ENCODE assay signal across 8 cellular contexts in the genomic region with DNA sequence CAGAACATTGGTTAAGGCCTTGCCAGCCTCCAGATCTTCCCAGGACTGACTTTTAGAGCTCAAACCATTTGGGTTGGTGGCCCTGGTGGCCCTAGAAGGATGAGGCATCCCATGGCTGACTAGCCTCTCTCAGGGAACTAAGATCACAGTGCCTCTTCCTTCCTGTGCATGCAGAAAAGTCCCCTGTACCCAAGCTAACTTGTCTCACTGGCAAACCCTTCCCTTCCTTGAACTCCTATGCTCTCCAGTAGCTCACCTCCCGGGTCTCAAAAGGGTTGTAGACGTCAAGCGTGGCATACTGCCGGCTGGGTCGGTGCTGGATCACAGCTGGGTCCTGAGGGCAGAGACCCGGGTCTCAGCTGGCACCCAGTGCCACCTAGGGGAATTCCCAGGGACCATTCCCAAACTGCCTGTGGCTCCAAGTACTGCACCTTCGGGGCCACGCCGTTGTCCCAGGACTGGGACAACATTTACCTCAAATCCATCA. TPM values are rescaled to one million over a fixed set of nuclear protein-coding genes. Genes with fewer than 3 reads are reported as not detected.
DNase-seq lines count a peak whose midpoint lies in the region; ATAC-seq and TF ChIP-seq lines count a peak whose summit lies in the region.

No MANE protein-coding gene starts in this region.

- TF ChIP-seq CTCF in GM12864 (IDR thresholded peaks at IDR 0.05; ENCODE audit: low read depth, low read length, missing control alignments) (no peak), kidney epithelial cell (IDR thresholded peaks at IDR 0.05; ENCODE audit: insufficient read depth, low read length, poor library complexity, severe bottlenecking) (no peak)

- H3K27ac ChIP-seq in temporal lobe (ENCODE audit: low read depth, low read length), result peak overlapping the region; percentile 63

- H3K9me3 Mint-ChIP-seq in activated naive CD4-positive, alpha-beta T cell treated with anti-CD3 and anti-CD28 coated beads, Interleukin-2, amount 50 U/mL, for 72 hours, result no peaks in the 10 kb centered on the region

- ATAC-seq in HG03064 (IDR thresholded peaks at IDR 0.05; ENCODE audit: low read depth, unreplicated experiment) (peak; percentile 10), HG02571 (IDR thresholded peaks at IDR 0.05; ENCODE audit: unreplicated experiment) (no peak), GM18873 (IDR thresholded peaks at IDR 0.05; ENCODE audit: low FRiP score, unreplicated experiment) (no peak)
- peak; percentile 11 to 13 for ATAC-seq in activated naive CD4-positive, alpha-beta T cell treated with anti-CD3 and anti-CD28 coated beads, Interleukin-2, amount 50 U/mL, for 72 hours

- H3K27ac Mint-ChIP-seq in activated naive CD4-positive, alpha-beta T cell treated with anti-CD3 and anti-CD28 coated beads, Interleukin-2, amount 50 U/mL, for 72 hours, result peak overlapping the region; percentile 97 to 98

- DNase-seq in GM12864 (ENCODE audit: low read depth), result no peak
- DNase-seq in activated naive CD4-positive, alpha-beta T cell treated with anti-CD3 and anti-CD28 coated beads, Interleukin-2, amount 50 U/mL, for 72 hours (ENCODE audit: low spot score in 2 of 2), result no peak
- no peak for DNase-seq in kidney epithelial cell (ENCODE audit: low read depth)
- no peak for DNase-seq in NOMO-1 treated with DMSO at 0.1 percent for 48 hours (lab: John Stamatoyannopoulos, UW; ENCODE audit: unreplicated experiment)

- H3K4me3 ChIP-seq in GM12864 (ENCODE audit: low read depth, low read length), result peak overlapping the region; percentile 89
- peak overlapping the region; percentile 74 for H3K4me3 ChIP-seq in kidney epithelial cell (ENCODE audit: low read depth, low read length)

- H3K36me3 Mint-ChIP-seq in activated naive CD4-positive, alpha-beta T cell treated with anti-CD3 and anti-CD28 coated beads, Interleukin-2, amount 50 U/mL, for 72 hours, result peaks cover 37% of the 10 kb centered on the region in 2 donors

- H3K36me3 ChIP-seq in kidney epithelial cell (ENCODE audit: control insufficient read depth, insufficient read depth, low read length), result no peaks in the 10 kb centered on the region

- no peaks in the 10 kb centered on the region for H3K27me3 ChIP-seq in kidney epithelial cell (ENCODE audit: control insufficient read depth, insufficient read depth, low read length)

RNA-seq across cellular contexts. Expression of a gene that starts 0.7 kb away (rescaled TPM):
- total RNA-seq in activated naive CD4-positive, alpha-beta T cell treated with anti-CD3 and anti-CD28 coated beads, Interleukin-2, amount 50 U/mL, for 72 hours, result 100 to 1,000 TPM in 1 of 2 donors, 10 to 100 TPM in 1; 98.9 to 107 TPM
- total RNA-seq in kidney epithelial cell, result 93.8 and 108 TPM in 2 replicates
- 18.9 TPM for total RNA-seq in temporal lobe

RNA-seq across cellular contexts. Expression of a gene that starts 6.2 kb away (rescaled TPM):
- total RNA-seq in activated naive CD4-positive, alpha-beta T cell treated with anti-CD3 and anti-CD28 coated beads, Interleukin-2, amount 50 U/mL, for 72 hours, result 10 to 100 TPM; 14.3 to 45.8 TPM
- total RNA-seq in kidney epithelial cell (13.2 and 24.8 TPM in 2 replicates), temporal lobe (4.4 TPM)

RNA-seq across cellular contexts. Expression of a gene that starts 11.9 kb away (rescaled TPM):
- 100 to 1,000 TPM in 1 of 2 donors, 10 to 100 TPM in 1; 90.7 to 106 TPM for total RNA-seq in activated naive CD4-positive, alpha-beta T cell treated with anti-CD3 and anti-CD28 coated beads, Interleukin-2, amount 50 U/mL, for 72 hours
- total RNA-seq in kidney epithelial cell (21.7 and 24.2 TPM in 2 replicates), temporal lobe (15.0 TPM)

RNA-seq across cellular contexts. Expression of a gene that starts 15.8 kb away (rescaled TPM):
- total RNA-seq in activated naive CD4-positive, alpha-beta T cell treated with anti-CD3 and anti-CD28 coated beads, Interleukin-2, amount 50 U/mL, for 72 hours, result 1 to 10 TPM; 3.9 to 4.8 TPM
- total RNA-seq in kidney epithelial cell, result 2.8 and 3.8 TPM in 2 replicates
- 15.0 TPM for total RNA-seq in temporal lobe

RNA-seq across cellular contexts. Expression of a gene that starts 39.8 kb away (rescaled TPM):
- total RNA-seq in activated naive CD4-positive, alpha-beta T cell treated with anti-CD3 and anti-CD28 coated beads, Interleukin-2, amount 50 U/mL, for 72 hours, result under 1 TPM in 1 of 2 donors, not detected in 1; 0.14 TPM
- total RNA-seq in kidney epithelial cell (not detected in 2 replicates), temporal lobe (0.49 TPM)

Comparison
In these comparisons a context has a peak if more than half of its experiments do, and no peak if none do; other contexts are left out.
1. ATAC-seq: peak in HG03064 (single experiment) and activated naive CD4-positive, alpha-beta T cell treated with anti-CD3 and anti-CD28 coated beads, Interleukin-2, amount 50 U/mL, for 72 hours (2 of 2); none in HG02571 (single experiment) and GM18873 (single experiment).